Comparison of ENCODE assay signal across 12 cellular contexts in the genomic region with DNA sequence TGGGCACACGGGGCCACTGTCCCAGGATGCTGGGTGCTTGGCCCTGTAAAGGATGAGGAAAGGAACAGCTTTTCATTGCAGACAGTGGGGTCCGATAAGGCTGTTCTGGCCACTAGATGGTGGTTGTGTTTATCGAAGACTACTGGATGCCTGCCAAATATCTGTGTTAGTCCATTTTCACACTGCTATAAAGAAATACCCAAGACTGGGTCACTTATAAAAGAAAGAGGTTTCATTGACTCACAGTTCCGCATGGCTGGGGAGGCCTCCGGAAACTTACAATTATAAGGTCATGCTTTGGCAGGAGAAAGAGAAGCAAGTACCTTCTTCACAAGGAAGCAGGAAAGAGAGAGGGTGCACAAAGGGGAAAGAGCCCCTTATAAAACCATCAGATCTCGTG. TPM values are rescaled to one million over a fixed set of nuclear protein-coding genes. Genes with fewer than 3 reads are reported as not detected.
A peak's percentile ranks its signal among the peaks of the same experiment; 100 is the strongest.
DNase-seq lines count a peak whose midpoint lies in the region; ATAC-seq, FAIRE-seq and TF ChIP-seq lines count a peak whose summit lies in the region.
"Had no signal": no experiment of that assay in that cellular context is flagged by ENCODE, and none has a peak within 500 bp of the region (broad histone marks: within the 10 kb centered on the region; RNA-seq: fewer than 3 reads in every experiment).

No MANE protein-coding gene starts in this region.

- ATAC-seq in GM19455 (IDR thresholded peaks at IDR 0.05; ENCODE audit: unreplicated experiment) = no peak
- ATAC-seq in naive thymus-derived CD8-positive, alpha-beta T cell = no peak
- ATAC-seq: naive thymus-derived CD4-positive, alpha-beta T cell had no signal

- no peak for TF ChIP-seq POLR2A in erythroblast (IDR thresholded peaks at IDR 0.05; ENCODE audit: low read length)

- POLR2A ChIA-PET in naive thymus-derived CD8-positive, alpha-beta T cell (lab: Charles Lee) = interaction anchor here (0.7 kb wide), 1 partner anchor 256 kb away, joined by 4 read pairs; no protein-coding TSS in a partner anchor

- peaks cover 0 to 2% (median 0%) of the 10 kb centered on the region in 4 donors for H3K4me1 Mint-ChIP-seq in naive thymus-derived CD8-positive, alpha-beta T cell

- no peak overlapping the region for H3K4me3 Mint-ChIP-seq in naive thymus-derived CD8-positive, alpha-beta T cell
- H3K4me3 Mint-ChIP-seq: endodermal cell; naive thymus-derived CD4-positive, alpha-beta T cell had no signal

- peaks cover 0 to 50% (median 16%) of the 10 kb centered on the region in 3 donors for H3K36me3 Mint-ChIP-seq in naive thymus-derived CD8-positive, alpha-beta T cell

- no peaks in the 10 kb centered on the region for H3K9me3 Mint-ChIP-seq in naive thymus-derived CD8-positive, alpha-beta T cell
- H3K9me3 Mint-ChIP-seq: endodermal cell; naive thymus-derived CD4-positive, alpha-beta T cell had no signal

- no peak overlapping the region for H3K27ac Mint-ChIP-seq in naive thymus-derived CD8-positive, alpha-beta T cell
- H3K27ac Mint-ChIP-seq: endodermal cell; naive thymus-derived CD4-positive, alpha-beta T cell had no signal

- FAIRE-seq in RCC 7860 (lab: Jason Lieb, UNC) = peak; percentile 66

- DNase-seq in NCI-H146 (lab: John Stamatoyannopoulos, UW) (peak; percentile 15), NCI-H146 treated with DMSO at 0.1 percent for 48 hours (lab: John Stamatoyannopoulos, UW; ENCODE audit: unreplicated experiment) (no peak), RCC 7860 (ENCODE audit: low spot score) (peak; percentile 42), erythroblast (lab: John Stamatoyannopoulos, UW) (peak; percentile 30 to 51), superior temporal gyrus (ENCODE audit: extremely low spot score) (peak; percentile 48), mesenteric fat pad (ENCODE audit: low spot score) (no peak)
- no peak for DNase-seq in naive thymus-derived CD8-positive, alpha-beta T cell
- DNase-seq: activated naive CD4-positive, alpha-beta T cell treated with anti-CD3 and anti-CD28 coated beads, Interleukin-2, amount 50 U/mL, for 16 hours; endodermal cell; naive thymus-derived CD4-positive, alpha-beta T cell; stimulated activated CD8-positive, alpha-beta memory T cell treated with anti-CD3 and anti-CD28 coated beads, Interleukin-4, amount 100 ng/mL, for 48 hours had no signal

- no peaks in the 10 kb centered on the region for H3K27me3 Mint-ChIP-seq in naive thymus-derived CD8-positive, alpha-beta T cell
- H3K27me3 Mint-ChIP-seq: naive thymus-derived CD4-positive, alpha-beta T cell had no signal

RNA-seq across cellular contexts. Expression of gene GARS1, which starts 32.2 kb away (rescaled TPM):
- total RNA-seq in mesenteric fat pad = 126 TPM
- 100 to 1,000 TPM; 121 to 130 TPM for total RNA-seq in naive thymus-derived CD8-positive, alpha-beta T cell
- polyA plus RNA-seq in naive thymus-derived CD8-positive, alpha-beta T cell = 100 to 1,000 TPM in 1 of 3 donors, 10 to 100 TPM in 2; 64.4 to 102 (median 73.0) TPM

RNA-seq across cellular contexts. Expression of gene GGCT, which starts 57.9 kb away (rescaled TPM):
- 165 TPM for total RNA-seq in mesenteric fat pad
- 10 to 100 TPM; 13.8 to 15.7 TPM for total RNA-seq in naive thymus-derived CD8-positive, alpha-beta T cell
- 10 to 100 TPM; 26.0 to 28.2 (median 27.0) TPM for polyA plus RNA-seq in naive thymus-derived CD8-positive, alpha-beta T cell

Comparison
In these comparisons a context has a peak if more than half of its experiments do, and no peak if none do; other contexts are left out.
1. DNase-seq: peak in NCI-H146 (single experiment), RCC 7860 (single experiment), erythroblast (2 of 2) and superior temporal gyrus (single experiment); none in NCI-H146 treated with DMSO at 0.1 percent for 48 hours (single experiment), mesenteric fat pad (single experiment) and naive thymus-derived CD8-positive, alpha-beta T cell (0 of 10).